16 cellular contexts compared by ENCODE assay signal in genomic region chr15:67883228-67883773, GRCh38. TPM values are rescaled to one million over a fixed set of nuclear protein-coding genes. Genes with fewer than 3 reads are reported as not detected.
A peak's percentile ranks its signal among the peaks of the same experiment; 100 is the strongest.
DNase-seq lines count a peak whose midpoint lies in the region; ATAC-seq, FAIRE-seq and TF ChIP-seq lines count a peak whose summit lies in the region.
"Had no signal": no experiment of that assay in that cellular context is flagged by ENCODE, and none has a peak within 500 bp of the region (broad histone marks: within the 10 kb centered on the region; RNA-seq: fewer than 3 reads in every experiment).

No MANE protein-coding gene starts in this region.

- no peaks in the 10 kb centered on the region for H3K36me3 Mint-ChIP-seq in astrocyte (ENCODE audit: low read depth, unreplicated experiment)
- no peaks in the 10 kb centered on the region for H3K36me3 Mint-ChIP-seq in nephron progenitor cell (ENCODE audit: low read depth)
- peaks cover 1% of the 10 kb centered on the region for H3K36me3 Mint-ChIP-seq in type B pancreatic cell

- TF ChIP-seq CTCF in left ventricle myocardium inferior (IDR thresholded peaks at IDR 0.05; ENCODE audit: borderline replicate concordance) (no peak), heart right ventricle (IDR thresholded peaks at IDR 0.05) (no peak), astrocyte (IDR thresholded peaks at IDR 0.05; ENCODE audit: insufficient read depth, low read depth, low read length) (no peak), nephron progenitor cell (IDR thresholded peaks at IDR 0.05) (no peak), type B pancreatic cell (conservative IDR thresholded peaks at IDR 0.05) (no peak)

- no peaks in the 10 kb centered on the region for H4K20me1 ChIP-seq in astrocyte (ENCODE audit: insufficient read depth, low read length)

- H3K27ac ChIP-seq in left ventricle myocardium inferior (replicated peaks) (peak overlapping the region; percentile 90), heart right ventricle (peak overlapping the region in 1 of 10 donors; percentile 87), astrocyte (ENCODE audit: low read depth, low read length) (no peak overlapping the region)
- H3K27ac ChIP-seq: PC-9 had no signal

- no peak overlapping the region for H3K4me3 ChIP-seq in left ventricle myocardium inferior
- H3K4me3 ChIP-seq in heart right ventricle = no peak overlapping the region
- H3K4me3 ChIP-seq in astrocyte (ENCODE audit: insufficient read depth, low read depth, low read length) = no peak overlapping the region

- no peak overlapping the region for H3K4me3 Mint-ChIP-seq in astrocyte (ENCODE audit: unreplicated experiment)
- peak overlapping the region; percentile 33 for H3K4me3 Mint-ChIP-seq in nephron progenitor cell
- H3K4me3 Mint-ChIP-seq in type B pancreatic cell = peak overlapping the region; percentile 35

- H3K27me3 Mint-ChIP-seq in astrocyte (ENCODE audit: low read depth, unreplicated experiment) (peaks cover 4% of the 10 kb centered on the region), nephron progenitor cell (ENCODE audit: low read depth, poor library complexity) (peaks cover 9% of the 10 kb centered on the region), type B pancreatic cell (no peaks in the 10 kb centered on the region)

- no peaks in the 10 kb centered on the region for H3K79me2 ChIP-seq in astrocyte (ENCODE audit: insufficient read depth, low read length)

- H3K9me3 ChIP-seq in left ventricle myocardium inferior (replicated peaks) (no peaks in the 10 kb centered on the region), heart right ventricle (no peaks in the 10 kb centered on the region), astrocyte (ENCODE audit: insufficient read depth, low read depth, low read length) (no peaks in the 10 kb centered on the region)

- no peak for FAIRE-seq in astrocyte (lab: Jason Lieb, UNC)

- DNase-seq in left ventricle myocardium inferior = no peak
- no peak for DNase-seq in heart right ventricle
- DNase-seq in astrocyte (ENCODE audit: low read depth) = no peak
- DNase-seq in nephron progenitor cell = peak; percentile 27
- DNase-seq in type B pancreatic cell (ENCODE audit: extremely low spot score, unreplicated experiment) = no peak
- DNase-seq in NCI-H774 (lab: John Stamatoyannopoulos, UW) = no peak
- DNase-seq: ACHN; activated CD4-positive, alpha-beta T cell treated with anti-CD3 and anti-CD28 coated beads for 1 hour; activated T-cell treated with anti-CD3 and anti-CD28 coated beads for 4 hours; HFFc6; left colon; PC-9; T-helper 1 cell had no signal

- peaks cover 3% of the 10 kb centered on the region for H3K9me3 Mint-ChIP-seq in astrocyte (ENCODE audit: unreplicated experiment)
- H3K9me3 Mint-ChIP-seq in nephron progenitor cell = no peaks in the 10 kb centered on the region
- H3K9me3 Mint-ChIP-seq in type B pancreatic cell = no peaks in the 10 kb centered on the region
- H3K9me3 Mint-ChIP-seq: HFFc6 had no signal

- intact Hi-C loops in left ventricle myocardium inferior (cut with micrococcal nuclease) (no loop called here), heart right ventricle (cut with DNase I) (loop anchor here in 1 of 10 donors (10.0 kb wide), 1 partner anchor 152 kb away; no protein-coding TSS in a partner anchor)

- H3K4me1 Mint-ChIP-seq in astrocyte (ENCODE audit: low read depth, unreplicated experiment) (peaks cover 34% of the 10 kb centered on the region), nephron progenitor cell (peaks cover 64% of the 10 kb centered on the region), type B pancreatic cell (ENCODE audit: unreplicated experiment) (peaks cover 39% of the 10 kb centered on the region)

- H3K4me1 ChIP-seq in left ventricle myocardium inferior = peaks cover 24% of the 10 kb centered on the region
- peaks cover 0 to 57% (median 11%) of the 10 kb centered on the region in 9 donors for H3K4me1 ChIP-seq in heart right ventricle
- H3K4me1 ChIP-seq in astrocyte (ENCODE audit: insufficient read depth, low read length) = peaks cover 4% of the 10 kb centered on the region

- H3K4me2 ChIP-seq in astrocyte (ENCODE audit: low read length) = no peak overlapping the region

- 54 to 57% methylated on average over 10 of the region's 10 CpGs for WGBS in heart right ventricle, 2 donors

- H2AFZ ChIP-seq in astrocyte (ENCODE audit: low read depth, low read length) = peak overlapping the region; percentile 24
- H2AFZ ChIP-seq: PC-9 had no signal

- no peak overlapping the region for H3K9ac ChIP-seq in astrocyte (ENCODE audit: low read length)

- ATAC-seq in heart right ventricle = no peak
- no peak for ATAC-seq in GM21515 (IDR thresholded peaks at IDR 0.05; ENCODE audit: unreplicated experiment)
- ATAC-seq in HG03045 (IDR thresholded peaks at IDR 0.05; ENCODE audit: unreplicated experiment) = no peak
- ATAC-seq: left colon had no signal

- H3K27ac Mint-ChIP-seq in astrocyte (ENCODE audit: unreplicated experiment) (no peak overlapping the region), nephron progenitor cell (peak overlapping the region; percentile 44), type B pancreatic cell (no peak overlapping the region)
- H3K27ac Mint-ChIP-seq: HFFc6 had no signal

- H3K27me3 ChIP-seq in left ventricle myocardium inferior (ENCODE audit: low read depth) = no peaks in the 10 kb centered on the region
- no peaks in the 10 kb centered on the region for H3K27me3 ChIP-seq in heart right ventricle
- no peaks in the 10 kb centered on the region for H3K27me3 ChIP-seq in astrocyte (ENCODE audit: insufficient read depth, low read length)

- H3K36me3 ChIP-seq in left ventricle myocardium inferior = no peaks in the 10 kb centered on the region
- no peaks in the 10 kb centered on the region for H3K36me3 ChIP-seq in heart right ventricle
- H3K36me3 ChIP-seq in astrocyte (ENCODE audit: insufficient read depth, low read length) = no peaks in the 10 kb centered on the region

RNA-seq across cellular contexts. Expression of gene RNU6-1, which starts 43.5 kb away (rescaled TPM):
- total RNA-seq in left ventricle myocardium inferior (not detected), heart right ventricle (not detected), astrocyte (not detected in 2 replicates), type B pancreatic cell (ENCODE audit: low replicate concordance) (not detected in 2 replicates)
- not detected for polyA plus RNA-seq in heart right ventricle
- total RNA-seq: HFFc6, left colon, PC-9 had no signal
- polyA plus RNA-seq: esophagus had no signal

RNA-seq across cellular contexts. Expression of gene SKOR1, which starts 58.0 kb away (rescaled TPM):
- total RNA-seq in left ventricle myocardium inferior (0.22 TPM), heart right ventricle (under 1 TPM; 0.07 to 0.40 (median 0.16) TPM), astrocyte (not detected in 2 replicates), type B pancreatic cell (ENCODE audit: low replicate concordance) (0.29 and 0.65 TPM in 2 replicates)
- polyA plus RNA-seq in heart right ventricle = under 1 TPM; 0.15 to 0.16 TPM
